ENCODE assay signal across 28 cellular contexts in the genomic region with DNA sequence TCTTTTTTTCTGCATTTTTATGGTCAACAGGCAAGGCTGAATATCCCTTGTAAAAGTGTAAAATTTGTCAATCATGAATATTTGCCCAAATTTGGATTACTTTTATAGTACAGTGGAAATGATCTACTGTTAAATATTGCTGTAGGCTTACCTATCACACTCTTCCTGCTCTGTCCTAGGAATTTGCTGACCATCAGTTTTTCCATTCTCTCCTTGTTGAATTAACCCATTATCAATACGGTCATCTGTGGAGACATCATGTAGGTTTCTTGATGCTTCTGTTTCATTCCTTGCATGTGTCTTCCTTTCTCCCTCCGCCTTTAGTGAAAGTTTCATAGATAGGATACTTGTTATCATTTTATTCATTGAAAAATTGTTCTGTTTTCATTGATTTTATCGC.
"Had no signal": no experiment of that assay in that cellular context is flagged by ENCODE, and none has a peak within 500 bp of the region (broad histone marks: within the 10 kb centered on the region; RNA-seq: fewer than 3 reads in every experiment).

No MANE protein-coding gene starts in this region.

- H3K36me3 ChIP-seq: colonic mucosa, esophagus muscularis mucosa, esophagus squamous epithelium, gastrocnemius medialis, gastroesophageal sphincter, heart left ventricle, heart right ventricle had no signal

- DNase-seq: colonic mucosa; cortex of kidney; dermis blood vessel endothelial cell; dorsolateral prefrontal cortex; effector CD4-positive, alpha-beta T cell; effector CD8-positive, alpha-beta T cell; effector memory CD4-positive, alpha-beta T cell; effector memory CD8-positive, alpha-beta T cell; endodermal cell; erythroblast; esophagus squamous epithelium; foreskin fibroblast; foreskin keratinocyte; foreskin melanocyte; gastrocnemius medialis; glutamatergic neuron; head of caudate nucleus; heart left ventricle; heart right ventricle had no signal

- FAIRE-seq: colon, endometrium, endothelial cell of umbilical vein, frontal cortex had no signal

- H3K27ac ChIP-seq: colonic mucosa, coronary artery, dorsolateral prefrontal cortex, epithelial cell of prostate, esophagus muscularis mucosa, esophagus squamous epithelium, foreskin keratinocyte, gastrocnemius medialis, gastroesophageal sphincter, heart left ventricle, heart right ventricle had no signal

- H3K27me3 ChIP-seq: colonic mucosa, esophagus muscularis mucosa, esophagus squamous epithelium, foreskin keratinocyte, gastrocnemius medialis, gastroesophageal sphincter, heart left ventricle had no signal

- H3K9me3 ChIP-seq: colonic mucosa, gastrocnemius medialis had no signal

- H3K4me1 ChIP-seq: colonic mucosa, esophagus muscularis mucosa, esophagus squamous epithelium, foreskin keratinocyte, gastrocnemius medialis, gastroesophageal sphincter, heart left ventricle, heart right ventricle had no signal

- H3K4me3 ChIP-seq: colonic mucosa, coronary artery, dorsolateral prefrontal cortex, esophagus muscularis mucosa, esophagus squamous epithelium, gastrocnemius medialis, gastroesophageal sphincter, heart left ventricle, heart right ventricle had no signal

- ATAC-seq: effector memory CD8-positive, alpha-beta T cell; esophagus mucosa; foreskin keratinocyte; gastrocnemius medialis; gastroesophageal sphincter; heart left ventricle; heart right ventricle had no signal
